ENCODE assay signal across 1 cellular context in the genomic region with DNA sequence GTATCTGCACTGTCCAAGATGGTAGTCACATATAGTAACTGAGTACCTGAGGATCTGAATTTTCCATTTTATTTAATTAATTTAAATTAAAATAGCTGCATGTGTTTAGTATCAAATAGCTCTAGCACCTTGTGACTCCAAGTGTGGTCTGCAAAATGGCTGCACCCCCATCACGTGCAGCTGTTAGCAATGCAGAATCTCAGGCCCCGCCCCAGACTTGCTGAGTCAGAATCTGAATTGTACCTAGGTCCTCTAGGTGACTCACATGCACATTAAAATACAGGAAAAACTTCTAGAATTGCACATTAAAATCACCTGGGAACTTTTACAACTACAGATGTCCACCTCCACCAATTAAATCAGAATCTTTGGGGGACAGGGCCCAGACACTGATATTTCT.
TF ChIP-seq lines count a peak whose summit lies in the region.

No MANE protein-coding gene starts in this region.

TF ChIP-seq in GM12878, 131 proteins besides CTCF, POLR2A, EP300 and RAD21:
- TF ChIP-seq, protein P1, sequence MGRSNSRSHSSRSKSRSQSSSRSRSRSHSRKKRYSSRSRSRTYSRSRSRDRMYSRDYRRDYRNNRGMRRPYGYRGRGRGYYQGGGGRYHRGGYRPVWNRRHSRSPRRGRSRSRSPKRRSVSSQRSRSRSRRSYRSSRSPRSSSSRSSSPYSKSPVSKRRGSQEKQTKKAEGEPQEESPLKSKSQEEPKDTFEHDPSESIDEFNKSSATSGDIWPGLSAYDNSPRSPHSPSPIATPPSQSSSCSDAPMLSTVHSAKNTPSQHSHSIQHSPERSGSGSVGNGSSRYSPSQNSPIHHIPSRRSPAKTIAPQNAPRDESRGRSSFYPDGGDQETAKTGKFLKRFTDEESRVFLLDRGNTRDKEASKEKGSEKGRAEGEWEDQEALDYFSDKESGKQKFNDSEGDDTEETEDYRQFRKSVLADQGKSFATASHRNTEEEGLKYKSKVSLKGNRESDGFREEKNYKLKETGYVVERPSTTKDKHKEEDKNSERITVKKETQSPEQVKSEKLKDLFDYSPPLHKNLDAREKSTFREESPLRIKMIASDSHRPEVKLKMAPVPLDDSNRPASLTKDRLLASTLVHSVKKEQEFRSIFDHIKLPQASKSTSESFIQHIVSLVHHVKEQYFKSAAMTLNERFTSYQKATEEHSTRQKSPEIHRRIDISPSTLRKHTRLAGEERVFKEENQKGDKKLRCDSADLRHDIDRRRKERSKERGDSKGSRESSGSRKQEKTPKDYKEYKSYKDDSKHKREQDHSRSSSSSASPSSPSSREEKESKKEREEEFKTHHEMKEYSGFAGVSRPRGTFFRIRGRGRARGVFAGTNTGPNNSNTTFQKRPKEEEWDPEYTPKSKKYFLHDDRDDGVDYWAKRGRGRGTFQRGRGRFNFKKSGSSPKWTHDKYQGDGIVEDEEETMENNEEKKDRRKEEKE (IDR thresholded peaks at IDR 0.05): no peak
- TF ChIP-seq BCL11A (IDR thresholded peaks at IDR 0.05; ENCODE audit: low read depth, low read length) (no peak), RUNX3 (IDR thresholded peaks at IDR 0.05; ENCODE audit: low read length) (no peak), BHLHE40 (IDR thresholded peaks at IDR 0.05; ENCODE audit: borderline replicate concordance in 1 of 2, low read depth in 2 of 2, low read length in 1 of 2) (peak; percentile 33 to 53; a peak in 2 of 4 replicates), USF1 (IDR thresholded peaks at IDR 0.05; ENCODE audit: borderline replicate concordance, extremely low read length, insufficient read depth, low read depth, low read length) (peak; percentile 36), POLR2AphosphoS5 (IDR thresholded peaks at IDR 0.05; ENCODE audit: low read length) (no peak), TBL1XR1 (IDR thresholded peaks at IDR 0.05; ENCODE audit: low read depth, low read length) (no peak), HDGF (IDR thresholded peaks at IDR 0.05) (no peak), TCF7 (IDR thresholded peaks at IDR 0.05; ENCODE audit: borderline replicate concordance) (no peak), JUNB (IDR thresholded peaks at IDR 0.05) (peak; percentile 64; the same call in 1 of the 2 replicates), ATF3 (IDR thresholded peaks at IDR 0.05; ENCODE audit: borderline replicate concordance, extremely low read depth, low read depth, low read length) (peak; percentile 21; the same call in 1 of the 2 replicates), RCOR1 (conservative IDR thresholded peaks at IDR 0.05; ENCODE audit: low read depth, low read length) (no peak), SKIL (IDR thresholded peaks at IDR 0.05; ENCODE audit: low read depth, poor library complexity, severe bottlenecking) (no peak), CHD2 (IDR thresholded peaks at IDR 0.05; ENCODE audit: borderline replicate concordance, low read depth, low read length) (no peak), NBN (IDR thresholded peaks at IDR 0.05) (no peak), SREBF1 (IDR thresholded peaks at IDR 0.05; ENCODE audit: low read length) (no peak), ZBTB11 (CRISPR knock-in tag; IDR thresholded peaks at IDR 0.05) (no peak), CEBPB (IDR thresholded peaks at IDR 0.05; ENCODE audit: borderline replicate concordance in 1 of 2, low read depth in 2 of 2, low read length in 2 of 2) (no peak), CHD4 (IDR thresholded peaks at IDR 0.05) (no peak), PML (IDR thresholded peaks at IDR 0.05; ENCODE audit: low read length) (no peak), RB1 (IDR thresholded peaks at IDR 0.05; ENCODE audit: borderline replicate concordance) (no peak), MEF2B (IDR thresholded peaks at IDR 0.05; ENCODE audit: partially characterized antibody, poor library complexity, severe bottlenecking) (no peak), BACH1 (IDR thresholded peaks at IDR 0.05; ENCODE audit: borderline replicate concordance) (no peak), GATAD2B (conservative IDR thresholded peaks at IDR 0.05; ENCODE audit: low read depth) (no peak), ZBTB33 (IDR thresholded peaks at IDR 0.05) (no peak), RAD51 (IDR thresholded peaks at IDR 0.05) (no peak), SMAD5 (IDR thresholded peaks at IDR 0.05; ENCODE audit: low read depth) (no peak), MYC (IDR thresholded peaks at IDR 0.05; ENCODE audit: insufficient read depth, insufficient read length, insufficient replicate concordance, low read length, severe bottlenecking) (no peak), PAX5 (IDR thresholded peaks at IDR 0.05; ENCODE audit: borderline replicate concordance, low read depth, low read length) (no peak), NFIC (IDR thresholded peaks at IDR 0.05; ENCODE audit: low read depth, low read length) (no peak), FOS (IDR thresholded peaks at IDR 0.05; ENCODE audit: borderline replicate concordance, extremely low read depth, insufficient read length) (no peak), EZH2 (IDR thresholded peaks at IDR 0.05; ENCODE audit: borderline replicate concordance, control insufficient read depth, low read depth, low read length) (no peak), CBX5 (IDR thresholded peaks at IDR 0.05; ENCODE audit: low read depth) (no peak), YBX1 (IDR thresholded peaks at IDR 0.05) (no peak), SMAD1 (IDR thresholded peaks at IDR 0.05; ENCODE audit: low read depth, partially characterized antibody) (no peak), MAX (IDR thresholded peaks at IDR 0.05; ENCODE audit: low read depth, low read length) (no peak), ESRRA (IDR thresholded peaks at IDR 0.05; ENCODE audit: low read length) (no peak), KLF5 (IDR thresholded peaks at IDR 0.05; ENCODE audit: partially characterized antibody) (no peak), NFXL1 (IDR thresholded peaks at IDR 0.05; ENCODE audit: borderline replicate concordance) (no peak), YY1 (IDR thresholded peaks at IDR 0.05; ENCODE audit: low read depth, low read length) (peak; percentile 85), GABPA (IDR thresholded peaks at IDR 0.05; ENCODE audit: low read depth) (no peak), NRF1 (conservative IDR thresholded peaks at IDR 0.05; ENCODE audit: low read depth, low read length) (no peak), PAX8 (IDR thresholded peaks at IDR 0.05) (no peak)
- TF ChIP-seq, protein P2, sequence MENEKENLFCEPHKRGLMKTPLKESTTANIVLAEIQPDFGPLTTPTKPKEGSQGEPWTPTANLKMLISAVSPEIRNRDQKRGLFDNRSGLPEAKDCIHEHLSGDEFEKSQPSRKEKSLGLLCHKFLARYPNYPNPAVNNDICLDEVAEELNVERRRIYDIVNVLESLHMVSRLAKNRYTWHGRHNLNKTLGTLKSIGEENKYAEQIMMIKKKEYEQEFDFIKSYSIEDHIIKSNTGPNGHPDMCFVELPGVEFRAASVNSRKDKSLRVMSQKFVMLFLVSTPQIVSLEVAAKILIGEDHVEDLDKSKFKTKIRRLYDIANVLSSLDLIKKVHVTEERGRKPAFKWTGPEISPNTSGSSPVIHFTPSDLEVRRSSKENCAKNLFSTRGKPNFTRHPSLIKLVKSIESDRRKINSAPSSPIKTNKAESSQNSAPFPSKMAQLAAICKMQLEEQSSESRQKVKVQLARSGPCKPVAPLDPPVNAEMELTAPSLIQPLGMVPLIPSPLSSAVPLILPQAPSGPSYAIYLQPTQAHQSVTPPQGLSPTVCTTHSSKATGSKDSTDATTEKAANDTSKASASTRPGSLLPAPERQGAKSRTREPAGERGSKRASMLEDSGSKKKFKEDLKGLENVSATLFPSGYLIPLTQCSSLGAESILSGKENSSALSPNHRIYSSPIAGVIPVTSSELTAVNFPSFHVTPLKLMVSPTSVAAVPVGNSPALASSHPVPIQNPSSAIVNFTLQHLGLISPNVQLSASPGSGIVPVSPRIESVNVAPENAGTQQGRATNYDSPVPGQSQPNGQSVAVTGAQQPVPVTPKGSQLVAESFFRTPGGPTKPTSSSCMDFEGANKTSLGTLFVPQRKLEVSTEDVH (IDR thresholded peaks at IDR 0.05; ENCODE audit: low read depth, partially characterized antibody): no peak
